ENCODE assay signal across 31 cellular contexts in genomic region chr3:134610455-134611385, GRCh38. TPM values are rescaled to one million over a fixed set of nuclear protein-coding genes. Genes with fewer than 3 reads are reported as not detected.
"Had no signal": no experiment of that assay in that cellular context is flagged by ENCODE, and none has a peak within 500 bp of the region (broad histone marks: within the 10 kb centered on the region; RNA-seq: fewer than 3 reads in every experiment).

No MANE protein-coding gene starts in this region.

- H3K27ac Mint-ChIP-seq: activated CD4-positive, alpha-beta T cell treated with anti-CD3 and anti-CD28 coated beads for 36 hours; activated CD8-positive, alpha-beta memory T cell treated with anti-CD3 and anti-CD28 coated beads, Interleukin-2, amount 10 ng/mL, durations not matched to agents 7 days and 5 days; activated CD8-positive, alpha-beta T cell treated with anti-CD3 and anti-CD28 coated beads, Interleukin-2, amount 10 ng/mL, durations not matched to agents 7 days and 5 days; activated naive CD4-positive, alpha-beta T cell treated with anti-CD3 and anti-CD28 coated beads, Interleukin-2, amount 50 U/mL, for 72 hours; activated T-helper 2 cell treated with anti-CD3 and anti-CD28 coated beads, Interferon-gamma antibody, Interleukin-2, Interleukin-4, amounts not matched to agents 10 μg/mL and 5 μg/mL and 100 μg/mL, durations not matched to agents 14 hours and 24 hours and 36 hours; effector memory CD8-positive, alpha-beta T cell; natural killer cell; neural progenitor cell; stimulated activated effector memory CD8-positive, alpha-beta T cell treated with anti-CD3 and anti-CD28 coated beads, Interleukin-12 subunit alpha, Interleukin-12 subunit beta, amount 100 ng/mL, for 72 hours; stimulated activated naive CD8-positive, alpha-beta T cell treated with anti-CD3 and anti-CD28 coated beads, Interleukin-15, Interleukin-2, amounts not matched to agents 100 ng/mL and 50 ng/mL, for 24 hours had no signal

- H3K4me1 ChIP-seq: body of pancreas, gastroesophageal sphincter, lower lobe of right lung, neural progenitor cell, uterus had no signal

- H3K27me3 ChIP-seq: adrenal gland, body of pancreas, dorsolateral prefrontal cortex, gastroesophageal sphincter, neural progenitor cell, uterus had no signal

- ATAC-seq: activated CD4-positive, alpha-beta T cell treated with anti-CD3 and anti-CD28 coated beads for 36 hours; activated CD8-positive, alpha-beta memory T cell treated with anti-CD3 and anti-CD28 coated beads, Interleukin-2, amount 10 ng/mL, durations not matched to agents 7 days and 5 days; activated CD8-positive, alpha-beta T cell treated with anti-CD3 and anti-CD28 coated beads, Interleukin-2, amount 10 ng/mL, durations not matched to agents 7 days and 5 days; activated naive CD4-positive, alpha-beta T cell treated with anti-CD3 and anti-CD28 coated beads, Interleukin-2, amount 50 U/mL, for 72 hours; body of pancreas; effector memory CD8-positive, alpha-beta T cell; gastroesophageal sphincter; lower lobe of right lung; natural killer cell; sciatic nerve; stimulated activated effector memory CD8-positive, alpha-beta T cell treated with anti-CD3 and anti-CD28 coated beads, Interleukin-12 subunit alpha, Interleukin-12 subunit beta, amount 100 ng/mL, for 72 hours had no signal

- H3K36me3 Mint-ChIP-seq: activated CD8-positive, alpha-beta memory T cell treated with anti-CD3 and anti-CD28 coated beads, Interleukin-2, amount 10 ng/mL, durations not matched to agents 7 days and 5 days; activated naive CD4-positive, alpha-beta T cell treated with anti-CD3 and anti-CD28 coated beads, Interleukin-2, amount 50 U/mL, for 72 hours; natural killer cell; neural progenitor cell; stimulated activated effector memory CD8-positive, alpha-beta T cell treated with anti-CD3 and anti-CD28 coated beads, Interleukin-12 subunit alpha, Interleukin-12 subunit beta, amount 100 ng/mL, for 72 hours had no signal

- H3K9me3 Mint-ChIP-seq: activated naive CD4-positive, alpha-beta T cell treated with anti-CD3 and anti-CD28 coated beads, Interleukin-2, amount 50 U/mL, for 72 hours; activated T-helper 2 cell treated with anti-CD3 and anti-CD28 coated beads, Interferon-gamma antibody, Interleukin-2, Interleukin-4, amounts not matched to agents 10 μg/mL and 5 μg/mL and 100 μg/mL, durations not matched to agents 14 hours and 24 hours and 36 hours; effector memory CD8-positive, alpha-beta T cell; natural killer cell; neural progenitor cell; stimulated activated effector memory CD8-positive, alpha-beta T cell treated with anti-CD3 and anti-CD28 coated beads, Interleukin-12 subunit alpha, Interleukin-12 subunit beta, amount 100 ng/mL, for 72 hours; stimulated activated naive CD8-positive, alpha-beta T cell treated with anti-CD3 and anti-CD28 coated beads, Interleukin-15, Interleukin-2, amounts not matched to agents 100 ng/mL and 50 ng/mL, for 24 hours had no signal

- H3K27ac ChIP-seq: adrenal gland, body of pancreas, gastroesophageal sphincter, lower lobe of right lung, neural progenitor cell, thoracic aorta, uterus had no signal

- H3K4me1 Mint-ChIP-seq: activated CD4-positive, alpha-beta T cell treated with anti-CD3 and anti-CD28 coated beads for 36 hours; activated CD8-positive, alpha-beta memory T cell treated with anti-CD3 and anti-CD28 coated beads, Interleukin-2, amount 10 ng/mL, durations not matched to agents 7 days and 5 days; stimulated activated effector memory CD8-positive, alpha-beta T cell treated with anti-CD3 and anti-CD28 coated beads, Interleukin-12 subunit alpha, Interleukin-12 subunit beta, amount 100 ng/mL, for 72 hours had no signal

- H3K4me3 Mint-ChIP-seq: activated CD4-positive, alpha-beta T cell treated with anti-CD3 and anti-CD28 coated beads for 36 hours; activated CD8-positive, alpha-beta memory T cell treated with anti-CD3 and anti-CD28 coated beads, Interleukin-2, amount 10 ng/mL, durations not matched to agents 7 days and 5 days; activated CD8-positive, alpha-beta T cell treated with anti-CD3 and anti-CD28 coated beads, Interleukin-2, amount 10 ng/mL, durations not matched to agents 7 days and 5 days; effector memory CD8-positive, alpha-beta T cell; natural killer cell; neural progenitor cell; stimulated activated effector memory CD8-positive, alpha-beta T cell treated with anti-CD3 and anti-CD28 coated beads, Interleukin-12 subunit alpha, Interleukin-12 subunit beta, amount 100 ng/mL, for 72 hours; stimulated activated naive CD8-positive, alpha-beta T cell treated with anti-CD3 and anti-CD28 coated beads, Interleukin-15, Interleukin-2, amounts not matched to agents 100 ng/mL and 50 ng/mL, for 24 hours had no signal

- H3K36me3 ChIP-seq: adrenal gland, lower lobe of right lung, neural progenitor cell, thoracic aorta, uterus had no signal

- DNase-seq: activated CD4-positive, alpha-beta T cell treated with anti-CD3 and anti-CD28 coated beads for 36 hours; activated CD4-positive, CD25-positive, alpha-beta regulatory T cell; activated CD8-positive, alpha-beta T cell treated with anti-CD3 and anti-CD28 coated beads, Interleukin-2, amount 10 ng/mL, durations not matched to agents 7 days and 5 days; activated T-cell treated with anti-CD3 and anti-CD28 coated beads, Interleukin-2, amount 50 U/mL, for 48 hours; aorta; body of pancreas; dorsolateral prefrontal cortex; effector memory CD8-positive, alpha-beta T cell; erythroblast; hippocampal formation; kidney; lower lobe of right lung; mesendoderm; natural killer cell; small intestine; stimulated activated CD4-positive, alpha-beta T cell treated with anti-CD3 and anti-CD28 coated beads, Interleukin-4, amount 100 ng/mL, for 24 hours; T-helper 1 cell; trophoblast cell; uterus had no signal

- H3K9me3 ChIP-seq: adrenal gland, body of pancreas, gastroesophageal sphincter, lower lobe of right lung, thoracic aorta, uterus had no signal

- H3K4me3 ChIP-seq: adrenal gland, body of pancreas, dorsolateral prefrontal cortex, gastroesophageal sphincter, lower lobe of right lung, neural progenitor cell, thoracic aorta, uterus had no signal

RNA-seq across cellular contexts. Expression of gene KY, which starts 40.1 kb away (rescaled TPM):
- total RNA-seq: activated CD4-positive, alpha-beta T cell treated with anti-CD3 and anti-CD28 coated beads for 36 hours; activated CD8-positive, alpha-beta memory T cell treated with anti-CD3 and anti-CD28 coated beads, Interleukin-2, amount 10 ng/mL, durations not matched to agents 7 days and 5 days; activated CD8-positive, alpha-beta T cell treated with anti-CD3 and anti-CD28 coated beads, Interleukin-2, amount 10 ng/mL, durations not matched to agents 7 days and 5 days; activated naive CD4-positive, alpha-beta T cell treated with anti-CD3 and anti-CD28 coated beads, Interleukin-2, amount 50 U/mL, for 72 hours; activated T-helper 2 cell treated with anti-CD3 and anti-CD28 coated beads, Interferon-gamma antibody, Interleukin-2, Interleukin-4, amounts not matched to agents 10 μg/mL and 5 μg/mL and 100 μg/mL, durations not matched to agents 14 hours and 24 hours and 36 hours; fibroblast of villous mesenchyme; subcutaneous adipose tissue had no signal
